In the genomic region with DNA sequence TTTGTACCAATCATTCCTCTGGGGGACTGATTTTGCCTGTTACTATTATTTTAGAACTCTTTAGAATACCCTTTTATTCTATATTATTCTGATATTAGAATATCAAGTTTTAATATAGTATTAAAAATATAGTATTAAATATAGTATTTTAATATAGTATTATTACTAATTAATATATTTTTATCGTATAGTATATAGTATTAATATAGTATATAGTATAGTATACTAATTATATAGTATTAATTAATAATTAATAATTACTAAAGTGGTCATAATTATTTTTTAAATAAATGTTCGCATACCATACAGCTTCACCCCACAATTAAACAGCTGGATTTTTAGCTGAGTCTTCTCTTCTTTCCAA, we compare ENCODE assay signal across 18 cellular contexts.
DNase-seq lines count a peak whose midpoint lies in the region; ATAC-seq and TF ChIP-seq lines count a peak whose summit lies in the region.
"Had no signal": no experiment of that assay in that cellular context is flagged by ENCODE, and none has a peak within 500 bp of the region (broad histone marks: within the 10 kb centered on the region; RNA-seq: fewer than 3 reads in every experiment).

No MANE protein-coding gene starts in this region.

- H3K4me3 ChIP-seq in heart left ventricle (no peak overlapping the region), right lobe of liver (no peak overlapping the region)
- H3K4me3 ChIP-seq: left lung, ovary, PC-9 had no signal

- H3K36me3 ChIP-seq in heart left ventricle (no peaks in the 10 kb centered on the region), right lobe of liver (no peaks in the 10 kb centered on the region)
- H3K36me3 ChIP-seq: left lung, ovary had no signal

- DNase-seq in heart left ventricle (no peak), cardiac septum (ENCODE audit: low spot score) (no peak), right lobe of liver (no peak), iPS-NIHi11 (ENCODE audit: low spot score) (no peak)
- DNase-seq: activated CD4-positive, alpha-beta T cell treated with anti-CD3 and anti-CD28 coated beads for 36 hours; activated naive CD4-positive, alpha-beta T cell treated with Interleukin-2 at 50 U/mL for 16 hours; activated T-cell treated with anti-CD3 and anti-CD28 coated beads, Interleukin-2, amount 50 U/mL, for 4 hours; DMS79; left lung; NK-92 treated with Interleukin-12 subunit alpha and Interleukin-12 subunit beta, amount 100 ng/mL, for 24 hours; ovary; PC-9 had no signal

- ATAC-seq in heart left ventricle (no peak), right lobe of liver (no peak), GM19452 (IDR thresholded peaks at IDR 0.05; ENCODE audit: unreplicated experiment) (no peak), HG02981 (IDR thresholded peaks at IDR 0.05; ENCODE audit: unreplicated experiment) (no peak)
- ATAC-seq: activated CD4-positive, alpha-beta T cell treated with anti-CD3 and anti-CD28 coated beads for 36 hours; activated T-cell treated with anti-CD3 and anti-CD28 coated beads, Interleukin-2, amount 50 U/mL, for 4 hours; left lung; sciatic nerve had no signal

- peaks cover 0 to 40% (median 18%) of the 10 kb centered on the region in 12 donors for H3K4me1 ChIP-seq in heart left ventricle
- peaks cover 0 to 44% (median 19%) of the 10 kb centered on the region in 4 donors for H3K4me1 ChIP-seq in right lobe of liver
- H3K4me1 ChIP-seq: left lung had no signal

- TF ChIP-seq POLR2A in heart left ventricle (IDR thresholded peaks at IDR 0.05) = no peak
- TF ChIP-seq POLR2A in right lobe of liver (IDR thresholded peaks at IDR 0.05) = no peak

- TF ChIP-seq CTCF in heart left ventricle (IDR thresholded peaks at IDR 0.05) (no peak), right lobe of liver (IDR thresholded peaks at IDR 0.05) (no peak)

- H3K9me3 ChIP-seq in heart left ventricle (no peaks in the 10 kb centered on the region), right lobe of liver (no peaks in the 10 kb centered on the region)
- H3K9me3 ChIP-seq: left lung, ovary had no signal

- intact Hi-C loops in heart left ventricle (cut with DNase I) = no loop called here
- intact Hi-C loops in cardiac septum (cut with DNase I) = no loop called here
- intact Hi-C loops in right lobe of liver (cut with DNase I) = no loop called here

- peak overlapping the region in 7 of 12 donors; percentile 4 to 89 (median 55) for H3K27ac ChIP-seq in heart left ventricle
- H3K27ac ChIP-seq in cingulate gyrus (ENCODE audit: low read depth, low read length) = peak overlapping the region; percentile 97
- peak overlapping the region in 2 of 3 donors; percentile 79 to 93 for H3K27ac ChIP-seq in right lobe of liver
- H3K27ac ChIP-seq in temporal lobe (ENCODE audit: low read depth, low read length) = peak overlapping the region; percentile 100
- H3K27ac ChIP-seq: KMS-11, left lung, ovary, PC-9 had no signal

- no peaks in the 10 kb centered on the region for H3K27me3 ChIP-seq in heart left ventricle
- no peaks in the 10 kb centered on the region for H3K27me3 ChIP-seq in right lobe of liver
- H3K27me3 ChIP-seq: ovary had no signal

- 94 to 98% (median 95%) methylated on average over 2 of the region's 2 CpGs for WGBS in heart left ventricle, 4 donors
- WGBS in right lobe of liver (ENCODE audit: insufficient coverage, low coverage, low lambda C conversion rate, missing lambda C conversion rate) = 65% methylated on average over 2 of the region's 2 CpGs
